Comparison of ENCODE assay signal across 12 cellular contexts in the genomic region with DNA sequence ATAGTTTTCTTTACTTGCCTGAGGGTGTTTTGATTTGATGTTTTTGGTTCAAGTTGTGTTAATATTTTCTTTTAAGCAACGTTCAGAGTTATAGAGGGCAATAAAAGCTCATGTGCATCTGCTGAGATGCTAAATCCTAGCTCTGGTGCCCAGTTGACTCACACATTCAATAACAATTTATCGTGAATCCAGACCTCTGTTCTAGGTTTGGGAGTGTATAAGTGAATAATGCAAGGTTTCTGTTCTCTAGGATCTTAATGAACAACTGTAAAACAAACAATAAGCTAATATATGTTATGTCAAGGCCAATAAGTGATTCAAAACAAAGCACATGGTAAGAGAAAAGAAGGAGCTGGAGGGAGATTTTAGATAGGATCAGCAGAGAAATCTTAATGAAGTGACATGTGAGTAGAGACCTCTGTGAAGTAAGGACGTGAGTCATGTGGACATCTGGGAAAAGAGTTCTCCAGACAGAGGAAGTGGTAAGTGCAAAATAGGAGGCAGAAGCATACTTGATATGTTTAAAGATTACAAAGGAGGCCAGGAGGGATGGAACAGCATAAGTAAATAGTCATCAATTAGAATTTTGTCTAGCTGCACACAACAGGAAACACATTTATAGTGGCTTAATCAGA.
DNase-seq lines count a peak whose midpoint lies in the region; ATAC-seq and TF ChIP-seq lines count a peak whose summit lies in the region.
"Had no signal": no experiment of that assay in that cellular context is flagged by ENCODE, and none has a peak within 500 bp of the region (broad histone marks: within the 10 kb centered on the region; RNA-seq: fewer than 3 reads in every experiment).

No MANE protein-coding gene starts in this region.

- no peaks in the 10 kb centered on the region for H3K36me3 Mint-ChIP-seq in chondrocyte (ENCODE audit: low read depth)
- H3K36me3 Mint-ChIP-seq in activated T-cell treated with anti-CD3 and anti-CD28 coated beads, Interleukin-2, amount 50 U/mL, for 72 hours (ENCODE audit: insufficient read depth in 2 of 2): no peaks in the 10 kb centered on the region

- no peak for ATAC-seq in activated T-cell treated with anti-CD3 and anti-CD28 coated beads, Interleukin-2, amount 50 U/mL, for 72 hours (replicated peaks in 1 of 2)
- ATAC-seq: activated CD4-positive, CD25-positive, alpha-beta regulatory T cell treated with anti-CD3 and anti-CD28 coated beads, Interleukin-2, amount 50 U/mL, for 24 hours had no signal

- peaks cover 9% of the 10 kb centered on the region for H3K4me1 Mint-ChIP-seq in chondrocyte (ENCODE audit: low read depth)
- H3K4me1 Mint-ChIP-seq in activated T-cell treated with anti-CD3 and anti-CD28 coated beads, Interleukin-2, amount 50 U/mL, for 72 hours (ENCODE audit: low read depth): no peaks in the 10 kb centered on the region

- H3K27me3 ChIP-seq in transverse colon: no peaks in the 10 kb centered on the region

- TF ChIP-seq EP300 in transverse colon (IDR thresholded peaks at IDR 0.05; ENCODE audit: low read depth): no peak

- 21 to 37% methylated on average over 2 to 3 of the region's 3 CpGs for WGBS in transverse colon (ENCODE audit: low coverage in 1 of 2), 2 donors

- H3K4me1 ChIP-seq in transverse colon: no peaks in the 10 kb centered on the region

- DNase-seq in EL (peak; percentile 87), NCI-H226 (peak; percentile 34), chondrocyte (ENCODE audit: low spot score) (no peak), non-pigmented ciliary epithelial cell (ENCODE audit: low read depth) (peak; percentile 73), NCI-H82 (lab: John Stamatoyannopoulos, UW) (no peak), transverse colon (no peak)
- DNase-seq in activated T-cell treated with anti-CD3 and anti-CD28 coated beads, Interleukin-2, amount 50 U/mL, for 72 hours: no peak
- DNase-seq in stimulated activated naive CD4-positive, alpha-beta T cell treated with Interleukin-2 at 50 U/mL for 16 hours (lab: John Stamatoyannopoulos, UW): no peak
- DNase-seq: activated naive CD4-positive, alpha-beta T cell; DMS79 treated with DMSO at 0.1 percent for 48 hours; NCI-H1436 treated with DMSO at 0.1 percent for 48 hours had no signal

- H3K36me3 ChIP-seq in transverse colon: no peaks in the 10 kb centered on the region

- no peaks in the 10 kb centered on the region for H3K9me3 ChIP-seq in transverse colon

- TF ChIP-seq POLR2A in transverse colon (IDR thresholded peaks at IDR 0.05): no peak

- H3K27ac ChIP-seq in transverse colon: no peak overlapping the region

- H3K27me3 Mint-ChIP-seq in chondrocyte (ENCODE audit: low read depth): no peaks in the 10 kb centered on the region
- H3K27me3 Mint-ChIP-seq in activated T-cell treated with anti-CD3 and anti-CD28 coated beads, Interleukin-2, amount 50 U/mL, for 72 hours (ENCODE audit: low read depth): no peaks in the 10 kb centered on the region

- in situ Hi-C loops in transverse colon (cut with MboI; ENCODE audit: low pct_ligation_motif_present in 1 of 4, low pct_unique_long_range_greater_than_20kb in 1 of 4, low sequenced_read_pairs in 3 of 4): no loop called here

- H3K9me3 Mint-ChIP-seq in chondrocyte (ENCODE audit: low read depth): no peaks in the 10 kb centered on the region
- H3K9me3 Mint-ChIP-seq in activated T-cell treated with anti-CD3 and anti-CD28 coated beads, Interleukin-2, amount 50 U/mL, for 72 hours: no peaks in the 10 kb centered on the region

- H3K4me3 ChIP-seq in transverse colon: no peak overlapping the region

- intact Hi-C loops in transverse colon (cut with DNase I; ENCODE audit: low total_unique reads): no loop called here

- TF ChIP-seq CTCF in chondrocyte (IDR thresholded peaks at IDR 0.05) (no peak), transverse colon (IDR thresholded peaks at IDR 0.05) (no peak)

- no peak overlapping the region for H3K4me3 Mint-ChIP-seq in chondrocyte (ENCODE audit: unreplicated experiment)
- no peak overlapping the region for H3K4me3 Mint-ChIP-seq in activated T-cell treated with anti-CD3 and anti-CD28 coated beads, Interleukin-2, amount 50 U/mL, for 72 hours

- H3K27ac Mint-ChIP-seq in chondrocyte (ENCODE audit: unreplicated experiment): peak overlapping the region; percentile 52
- no peak overlapping the region for H3K27ac Mint-ChIP-seq in activated T-cell treated with anti-CD3 and anti-CD28 coated beads, Interleukin-2, amount 50 U/mL, for 72 hours

Comparison
In these comparisons a context has a peak if more than half of its experiments do, and no peak if none do; other contexts are left out.
1. DNase-seq: peak in EL (single experiment), NCI-H226 (single experiment) and non-pigmented ciliary epithelial cell (single experiment); none in chondrocyte (single experiment), NCI-H82 (single experiment), transverse colon (single experiment), activated T-cell treated with anti-CD3 and anti-CD28 coated beads, Interleukin-2, amount 50 U/mL, for 72 hours (0 of 2) and stimulated activated naive CD4-positive, alpha-beta T cell treated with Interleukin-2 at 50 U/mL for 16 hours (single experiment).